In genomic region chr1:54768093-54768492, GRCh38 we compare ENCODE assay signal across 1 cellular context.
TF ChIP-seq lines count a peak whose summit lies in the region.

No MANE protein-coding gene starts in this region.

TF ChIP-seq in GM12878, 131 proteins besides CTCF, POLR2A, EP300 and RAD21:
- TF ChIP-seq, protein P1, sequence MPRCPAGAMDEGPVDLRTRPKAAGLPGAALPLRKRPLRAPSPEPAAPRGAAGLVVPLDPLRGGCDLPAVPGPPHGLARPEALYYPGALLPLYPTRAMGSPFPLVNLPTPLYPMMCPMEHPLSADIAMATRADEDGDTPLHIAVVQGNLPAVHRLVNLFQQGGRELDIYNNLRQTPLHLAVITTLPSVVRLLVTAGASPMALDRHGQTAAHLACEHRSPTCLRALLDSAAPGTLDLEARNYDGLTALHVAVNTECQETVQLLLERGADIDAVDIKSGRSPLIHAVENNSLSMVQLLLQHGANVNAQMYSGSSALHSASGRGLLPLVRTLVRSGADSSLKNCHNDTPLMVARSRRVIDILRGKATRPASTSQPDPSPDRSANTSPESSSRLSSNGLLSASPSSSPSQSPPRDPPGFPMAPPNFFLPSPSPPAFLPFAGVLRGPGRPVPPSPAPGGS (IDR thresholded peaks at IDR 0.05; ENCODE audit: borderline replicate concordance, insufficient read depth, low read depth, low read length, poor library complexity, severe bottlenecking), result no peak
- TF ChIP-seq, protein P2, sequence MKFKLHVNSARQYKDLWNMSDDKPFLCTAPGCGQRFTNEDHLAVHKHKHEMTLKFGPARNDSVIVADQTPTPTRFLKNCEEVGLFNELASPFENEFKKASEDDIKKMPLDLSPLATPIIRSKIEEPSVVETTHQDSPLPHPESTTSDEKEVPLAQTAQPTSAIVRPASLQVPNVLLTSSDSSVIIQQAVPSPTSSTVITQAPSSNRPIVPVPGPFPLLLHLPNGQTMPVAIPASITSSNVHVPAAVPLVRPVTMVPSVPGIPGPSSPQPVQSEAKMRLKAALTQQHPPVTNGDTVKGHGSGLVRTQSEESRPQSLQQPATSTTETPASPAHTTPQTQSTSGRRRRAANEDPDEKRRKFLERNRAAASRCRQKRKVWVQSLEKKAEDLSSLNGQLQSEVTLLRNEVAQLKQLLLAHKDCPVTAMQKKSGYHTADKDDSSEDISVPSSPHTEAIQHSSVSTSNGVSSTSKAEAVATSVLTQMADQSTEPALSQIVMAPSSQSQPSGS (IDR thresholded peaks at IDR 0.05; ENCODE audit: low read length), result no peak
- TF ChIP-seq E4F1 (IDR thresholded peaks at IDR 0.05; ENCODE audit: borderline replicate concordance, partially characterized antibody) (no peak), MAX (IDR thresholded peaks at IDR 0.05; ENCODE audit: low read depth, low read length) (no peak), NR2C2 (IDR thresholded peaks at IDR 0.05; ENCODE audit: borderline replicate concordance, control insufficient read depth, insufficient read length, low read depth) (no peak), NR2F1 (conservative IDR thresholded peaks at IDR 0.05) (no peak), PAX8 (IDR thresholded peaks at IDR 0.05) (no peak), EGR1 (IDR thresholded peaks at IDR 0.05; ENCODE audit: borderline replicate concordance in 1 of 2, low read depth in 2 of 2, low read length in 2 of 2) (no peak), CBFB (IDR thresholded peaks at IDR 0.05; ENCODE audit: low read depth) (no peak), TCF3 (IDR thresholded peaks at IDR 0.05; ENCODE audit: borderline replicate concordance, insufficient read depth, low read depth, low read length) (no peak), ZNF384 (IDR thresholded peaks at IDR 0.05; ENCODE audit: borderline replicate concordance, low read depth, low read length) (no peak), CEBPB (IDR thresholded peaks at IDR 0.05; ENCODE audit: borderline replicate concordance in 1 of 2, low read depth in 2 of 2, low read length in 2 of 2) (no peak), SMAD1 (IDR thresholded peaks at IDR 0.05; ENCODE audit: low read depth, partially characterized antibody) (no peak), STAT1 (conservative IDR thresholded peaks at IDR 0.05) (no peak), CHD2 (IDR thresholded peaks at IDR 0.05; ENCODE audit: borderline replicate concordance, low read depth, low read length) (no peak), RCOR1 (conservative IDR thresholded peaks at IDR 0.05; ENCODE audit: low read depth, low read length) (no peak), RAD51 (IDR thresholded peaks at IDR 0.05) (no peak), EED (IDR thresholded peaks at IDR 0.05; ENCODE audit: low read depth) (no peak), HDAC6 (IDR thresholded peaks at IDR 0.05; ENCODE audit: unreplicated experiment) (no peak)
- TF ChIP-seq, protein P3, sequence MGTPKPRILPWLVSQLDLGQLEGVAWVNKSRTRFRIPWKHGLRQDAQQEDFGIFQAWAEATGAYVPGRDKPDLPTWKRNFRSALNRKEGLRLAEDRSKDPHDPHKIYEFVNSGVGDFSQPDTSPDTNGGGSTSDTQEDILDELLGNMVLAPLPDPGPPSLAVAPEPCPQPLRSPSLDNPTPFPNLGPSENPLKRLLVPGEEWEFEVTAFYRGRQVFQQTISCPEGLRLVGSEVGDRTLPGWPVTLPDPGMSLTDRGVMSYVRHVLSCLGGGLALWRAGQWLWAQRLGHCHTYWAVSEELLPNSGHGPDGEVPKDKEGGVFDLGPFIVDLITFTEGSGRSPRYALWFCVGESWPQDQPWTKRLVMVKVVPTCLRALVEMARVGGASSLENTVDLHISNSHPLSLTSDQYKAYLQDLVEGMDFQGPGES (IDR thresholded peaks at IDR 0.05), result no peak
